Comparison of ENCODE assay signal across 8 cellular contexts in the genomic region with DNA sequence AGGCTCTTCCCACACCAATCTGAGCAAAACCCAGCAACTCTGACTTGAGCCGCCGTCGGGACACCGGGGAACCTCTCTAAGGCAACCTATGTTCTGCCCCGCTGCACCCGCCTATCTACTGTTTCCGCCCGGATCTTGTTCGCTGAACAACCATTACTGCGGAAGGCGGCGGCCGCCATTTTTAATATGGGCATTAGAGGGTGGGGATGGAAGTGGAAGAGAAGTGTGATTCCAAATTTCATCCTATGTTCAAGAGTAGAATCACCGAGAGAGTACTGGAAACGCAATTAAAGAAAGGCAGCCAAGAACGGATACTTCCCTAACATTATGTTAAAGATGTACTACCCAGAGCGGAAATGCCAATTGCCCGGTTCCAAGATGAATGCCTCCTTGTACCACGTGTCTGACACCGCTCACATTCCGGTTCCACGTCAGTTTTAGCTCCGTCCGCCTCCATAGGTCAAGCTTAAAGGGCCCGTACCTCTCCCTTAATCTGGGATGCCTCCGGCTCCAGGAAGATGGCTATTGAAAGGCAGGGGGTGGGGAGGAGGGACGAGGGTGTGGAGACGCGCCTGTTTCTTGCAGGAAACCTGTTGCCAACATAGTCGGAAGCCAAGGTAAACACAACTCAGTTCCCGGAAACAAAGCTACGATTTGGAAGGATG. TPM values are rescaled to one million over a fixed set of nuclear protein-coding genes. Genes with fewer than 3 reads are reported as not detected.
DNase-seq lines count a peak whose midpoint lies in the region; ATAC-seq and TF ChIP-seq lines count a peak whose summit lies in the region.

A gene (minus strand): TSS at position 95 of the 665 bp plus-strand sequence. CDS start 198 bp downstream, outside the sequence.

- no peak for TF ChIP-seq RAD21 in liver (IDR thresholded peaks at IDR 0.05)

- H3K9me3 ChIP-seq in BLaER1 treated with 17β-estradiol and CSF1 and Interleukin-3, amounts not matched to agents 10 nM and 100 nM (replicated peaks in 1 of 11), result no peaks in the 10 kb centered on the region
- H3K9me3 ChIP-seq in duodenal mucosa (ENCODE audit: control insufficient read depth in 1 of 2, low read length in 2 of 2) (no peaks in the 10 kb centered on the region), liver (ENCODE audit: control insufficient read depth in 4 of 4, low read length in 3 of 4) (no peaks in the 10 kb centered on the region)

- WGBS in liver, result under 1% methylated on average over 32 of the region's 32 CpGs

- no peaks in the 10 kb centered on the region for H3K27me3 ChIP-seq in BLaER1 treated with 17β-estradiol and CSF1 and Interleukin-3, amounts not matched to agents 10 nM and 100 nM
- H3K27me3 ChIP-seq in duodenal mucosa (ENCODE audit: control insufficient read depth in 1 of 2, insufficient read depth in 2 of 2, low read length in 2 of 2) (no peaks in the 10 kb centered on the region), liver (ENCODE audit: control insufficient read depth in 4 of 4, insufficient read depth in 4 of 4, low read length in 3 of 4) (no peaks in the 10 kb centered on the region)

- no peaks in the 10 kb centered on the region for H4K20me1 ChIP-seq in BLaER1 treated with 17β-estradiol and CSF1 and Interleukin-3, amounts not matched to agents 10 nM and 100 nM

- H3K9ac ChIP-seq in BLaER1 treated with 17β-estradiol and CSF1 and Interleukin-3, amounts not matched to agents 10 nM and 100 nM, result peak within 1 kb of the TSS; percentile 80 to 95 (median 88)
- H3K9ac ChIP-seq in duodenal mucosa (ENCODE audit: low read depth in 1 of 2, low read length in 2 of 2) (peak within 1 kb of the TSS; percentile 87 to 93), liver (ENCODE audit: low read depth in 1 of 2, low read length in 2 of 2) (peak within 1 kb of the TSS; percentile 82 to 84)

- TF ChIP-seq CTCF in liver (IDR thresholded peaks at IDR 0.05; ENCODE audit: low read depth, low read length, missing input control), result no peak

- H3K36me3 ChIP-seq in BLaER1 treated with 17β-estradiol and CSF1 and Interleukin-3, amounts not matched to agents 10 nM and 100 nM, result peaks cover 15 to 23% (median 19%) of the 10 kb centered on the region in 11 experiments
- H3K36me3 ChIP-seq in duodenal mucosa (ENCODE audit: control insufficient read depth in 1 of 2, insufficient read depth in 2 of 2, low read length in 2 of 2), result peaks cover 8 to 15% of the 10 kb centered on the region in 2 donors
- H3K36me3 ChIP-seq in liver (ENCODE audit: control insufficient read depth in 4 of 4, insufficient read depth in 3 of 4, low read depth in 1 of 4, low read length in 3 of 4), result peaks cover 4 to 15% (median 10%) of the 10 kb centered on the region in 4 donors

- H3K4me1 ChIP-seq in BLaER1 treated with 17β-estradiol and CSF1 and Interleukin-3, amounts not matched to agents 10 nM and 100 nM, result peaks cover 61 to 68% (median 63%) of the 10 kb centered on the region in 10 experiments
- peaks cover 20 to 37% of the 10 kb centered on the region in 2 donors for H3K4me1 ChIP-seq in duodenal mucosa (ENCODE audit: control insufficient read depth in 1 of 2, insufficient read depth in 2 of 2, low read length in 2 of 2)
- H3K4me1 ChIP-seq in liver (ENCODE audit: control insufficient read depth in 4 of 4, insufficient read depth in 4 of 4, low read length in 3 of 4), result peaks cover 0 to 34% (median 25%) of the 10 kb centered on the region in 4 donors

- H3K4me2 ChIP-seq in BLaER1 treated with 17β-estradiol and CSF1 and Interleukin-3, amounts not matched to agents 10 nM and 100 nM, result peak within 1 kb of the TSS; percentile 93 to 100 (median 99)

- DNase-seq in NCI-H774 (lab: John Stamatoyannopoulos, UW), result peak; percentile 95
- peak; percentile 84 to 89 for DNase-seq in activated CD4-positive, alpha-beta T cell treated with anti-CD3 and anti-CD28 coated beads, Interleukin-2, amount 50 U/mL, for 48 hours
- peak; percentile 81 for DNase-seq in stimulated activated CD4-positive, alpha-beta T cell treated with anti-CD3 and anti-CD28 coated beads, Interleukin-4, amount 100 ng/mL, for 1 hour

- ATAC-seq in GM19397 (IDR thresholded peaks at IDR 0.05; ENCODE audit: unreplicated experiment), result peak; percentile 80
- ATAC-seq in HG03565 (IDR thresholded peaks at IDR 0.05; ENCODE audit: unreplicated experiment), result peak; percentile 72

- H3K27ac ChIP-seq in BLaER1 treated with 17β-estradiol and CSF1 and Interleukin-3, amounts not matched to agents 10 nM and 100 nM, result peak within 1 kb of the TSS; percentile 88 to 99 (median 97)
- peak within 1 kb of the TSS; percentile 87 for H3K27ac ChIP-seq in duodenal mucosa (ENCODE audit: low read depth, low read length)
- H3K27ac ChIP-seq in liver (ENCODE audit: low read depth in 1 of 2, low read length in 2 of 2), result peak within 1 kb of the TSS; percentile 89 to 90

- H3K4me3 ChIP-seq in BLaER1 treated with 17β-estradiol and CSF1 and Interleukin-3, amounts not matched to agents 10 nM and 100 nM, result peak within 1 kb of the TSS; percentile 70 to 96 (median 88)
- H3K4me3 ChIP-seq in duodenal mucosa (ENCODE audit: low read depth in 1 of 2, low read length in 2 of 2) (peak within 1 kb of the TSS; percentile 92 to 93), liver (ENCODE audit: low read depth in 1 of 3, low read length in 3 of 3) (peak within 1 kb of the TSS; percentile 81 to 98 (median 94))

TF ChIP-seq in liver, 16 proteins besides CTCF, POLR2A, EP300 and RAD21:
- TF ChIP-seq GABPA (IDR thresholded peaks at IDR 0.05 in 1 of 2, conservative IDR thresholded peaks at IDR 0.05 in 1 of 2) (peak; percentile 81 to 92), YY1 (IDR thresholded peaks at IDR 0.05) (peak; percentile 100), SP1 (IDR thresholded peaks at IDR 0.05) (peak; percentile 59), HNF4G (IDR thresholded peaks at IDR 0.05) (no peak), RXRA (IDR thresholded peaks at IDR 0.05) (peak in 1 of 2 donors; percentile 54), HNF4A (conservative IDR thresholded peaks at IDR 0.05) (peak; percentile 21 to 26), NR2F2 (IDR thresholded peaks at IDR 0.05) (peak; percentile 85), TAF1 (conservative IDR thresholded peaks at IDR 0.05) (peak; percentile 33), FOXA2 (IDR thresholded peaks at IDR 0.05) (no peak), JUND (IDR thresholded peaks at IDR 0.05) (no peak), EGR1 (IDR thresholded peaks at IDR 0.05; ENCODE audit: low read depth in 2 of 2) (peak in 1 of 2 donors; percentile 39)
- TF ChIP-seq, protein P1, sequence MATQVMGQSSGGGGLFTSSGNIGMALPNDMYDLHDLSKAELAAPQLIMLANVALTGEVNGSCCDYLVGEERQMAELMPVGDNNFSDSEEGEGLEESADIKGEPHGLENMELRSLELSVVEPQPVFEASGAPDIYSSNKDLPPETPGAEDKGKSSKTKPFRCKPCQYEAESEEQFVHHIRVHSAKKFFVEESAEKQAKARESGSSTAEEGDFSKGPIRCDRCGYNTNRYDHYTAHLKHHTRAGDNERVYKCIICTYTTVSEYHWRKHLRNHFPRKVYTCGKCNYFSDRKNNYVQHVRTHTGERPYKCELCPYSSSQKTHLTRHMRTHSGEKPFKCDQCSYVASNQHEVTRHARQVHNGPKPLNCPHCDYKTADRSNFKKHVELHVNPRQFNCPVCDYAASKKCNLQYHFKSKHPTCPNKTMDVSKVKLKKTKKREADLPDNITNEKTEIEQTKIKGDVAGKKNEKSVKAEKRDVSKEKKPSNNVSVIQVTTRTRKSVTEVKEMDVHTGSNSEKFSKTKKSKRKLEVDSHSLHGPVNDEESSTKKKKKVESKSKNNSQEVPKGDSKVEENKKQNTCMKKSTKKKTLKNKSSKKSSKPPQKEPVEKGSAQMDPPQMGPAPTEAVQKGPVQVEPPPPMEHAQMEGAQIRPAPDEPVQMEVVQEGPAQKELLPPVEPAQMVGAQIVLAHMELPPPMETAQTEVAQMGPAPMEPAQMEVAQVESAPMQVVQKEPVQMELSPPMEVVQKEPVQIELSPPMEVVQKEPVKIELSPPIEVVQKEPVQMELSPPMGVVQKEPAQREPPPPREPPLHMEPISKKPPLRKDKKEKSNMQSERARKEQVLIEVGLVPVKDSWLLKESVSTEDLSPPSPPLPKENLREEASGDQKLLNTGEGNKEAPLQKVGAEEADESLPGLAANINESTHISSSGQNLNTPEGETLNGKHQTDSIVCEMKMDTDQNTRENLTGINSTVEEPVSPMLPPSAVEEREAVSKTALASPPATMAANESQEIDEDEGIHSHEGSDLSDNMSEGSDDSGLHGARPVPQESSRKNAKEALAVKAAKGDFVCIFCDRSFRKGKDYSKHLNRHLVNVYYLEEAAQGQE (IDR thresholded peaks at IDR 0.05), result no peak
- TF ChIP-seq, protein P2, sequence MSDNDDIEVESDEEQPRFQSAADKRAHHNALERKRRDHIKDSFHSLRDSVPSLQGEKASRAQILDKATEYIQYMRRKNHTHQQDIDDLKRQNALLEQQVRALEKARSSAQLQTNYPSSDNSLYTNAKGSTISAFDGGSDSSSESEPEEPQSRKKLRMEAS (IDR thresholded peaks at IDR 0.05), result peak; percentile 98
- TF ChIP-seq, protein P3, sequence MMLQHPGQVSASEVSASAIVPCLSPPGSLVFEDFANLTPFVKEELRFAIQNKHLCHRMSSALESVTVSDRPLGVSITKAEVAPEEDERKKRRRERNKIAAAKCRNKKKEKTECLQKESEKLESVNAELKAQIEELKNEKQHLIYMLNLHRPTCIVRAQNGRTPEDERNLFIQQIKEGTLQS (IDR thresholded peaks at IDR 0.05), result no peak
- TF ChIP-seq, protein P4, sequence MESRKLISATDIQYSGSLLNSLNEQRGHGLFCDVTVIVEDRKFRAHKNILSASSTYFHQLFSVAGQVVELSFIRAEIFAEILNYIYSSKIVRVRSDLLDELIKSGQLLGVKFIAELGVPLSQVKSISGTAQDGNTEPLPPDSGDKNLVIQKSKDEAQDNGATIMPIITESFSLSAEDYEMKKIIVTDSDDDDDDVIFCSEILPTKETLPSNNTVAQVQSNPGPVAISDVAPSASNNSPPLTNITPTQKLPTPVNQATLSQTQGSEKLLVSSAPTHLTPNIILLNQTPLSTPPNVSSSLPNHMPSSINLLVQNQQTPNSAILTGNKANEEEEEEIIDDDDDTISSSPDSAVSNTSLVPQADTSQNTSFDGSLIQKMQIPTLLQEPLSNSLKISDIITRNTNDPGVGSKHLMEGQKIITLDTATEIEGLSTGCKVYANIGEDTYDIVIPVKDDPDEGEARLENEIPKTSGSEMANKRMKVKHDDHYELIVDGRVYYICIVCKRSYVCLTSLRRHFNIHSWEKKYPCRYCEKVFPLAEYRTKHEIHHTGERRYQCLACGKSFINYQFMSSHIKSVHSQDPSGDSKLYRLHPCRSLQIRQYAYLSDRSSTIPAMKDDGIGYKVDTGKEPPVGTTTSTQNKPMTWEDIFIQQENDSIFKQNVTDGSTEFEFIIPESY (IDR thresholded peaks at IDR 0.05), result peak; percentile 43

RNA-seq across cellular contexts. Expression of the gene that starts here (rescaled TPM):
- 10 to 100 TPM; 12.8 to 40.5 TPM for total RNA-seq in liver
- polyA plus RNA-seq in liver, result 10 to 100 TPM; 34.3 to 48.0 TPM

Comparison
In these comparisons a context has a peak if more than half of its experiments do, and no peak if none do; other contexts are left out.
1. Peak in every context shown above with its lines: DNase-seq, ATAC-seq, H3K4me3 ChIP-seq and H3K27ac ChIP-seq.